In the genomic region with DNA sequence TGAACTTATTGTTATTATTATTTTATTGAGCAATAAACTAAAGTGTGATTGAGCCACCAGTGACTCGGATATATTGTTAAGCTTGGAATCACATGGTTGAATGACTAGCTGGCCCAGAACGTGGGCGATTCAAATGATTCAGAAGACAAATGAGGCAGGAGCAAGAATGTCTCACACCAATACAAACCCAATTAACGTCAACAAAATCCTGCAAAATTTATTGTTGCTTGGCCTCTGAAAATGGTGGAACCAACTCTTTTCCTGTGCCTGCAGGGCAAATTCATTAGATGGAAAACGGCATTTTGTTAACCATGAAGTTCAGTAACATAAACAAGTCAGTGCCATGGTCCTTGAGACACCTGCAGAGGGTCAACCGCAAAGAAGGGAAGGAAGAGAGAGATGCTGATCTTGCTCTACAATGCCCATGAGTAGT, we compare ENCODE assay signal across 17 cellular contexts.
DNase-seq lines count a peak whose midpoint lies in the region; ATAC-seq, FAIRE-seq and TF ChIP-seq lines count a peak whose summit lies in the region.
"Had no signal": no experiment of that assay in that cellular context is flagged by ENCODE, and none has a peak within 500 bp of the region (broad histone marks: within the 10 kb centered on the region; RNA-seq: fewer than 3 reads in every experiment).

No MANE protein-coding gene starts in this region.

- H3K27me3 ChIP-seq in astrocyte (ENCODE audit: insufficient read depth, low read length) (no peaks in the 10 kb centered on the region), ovary (no peaks in the 10 kb centered on the region)
- H3K27me3 ChIP-seq: gastrocnemius medialis had no signal

- peak overlapping the region; percentile 35 for H3K27ac ChIP-seq in astrocyte (ENCODE audit: low read depth, low read length)
- H3K27ac ChIP-seq in ovary = no peak overlapping the region
- H3K27ac ChIP-seq: coronary artery, gastrocnemius medialis had no signal

- H3K4me3 ChIP-seq in astrocyte (ENCODE audit: insufficient read depth, low read depth, low read length) (no peak overlapping the region), ovary (no peak overlapping the region)
- H3K4me3 ChIP-seq: coronary artery, gastrocnemius medialis had no signal

- TF ChIP-seq CTCF in AG09319 (IDR thresholded peaks at IDR 0.05; ENCODE audit: low read depth, low read length) (no peak), astrocyte (IDR thresholded peaks at IDR 0.05; ENCODE audit: insufficient read depth, low read depth, low read length) (no peak), ovary (IDR thresholded peaks at IDR 0.05) (no peak)

- H3K4me2 ChIP-seq in astrocyte (ENCODE audit: low read length) = peak overlapping the region; percentile 24

- H3K4me1 ChIP-seq in astrocyte (ENCODE audit: insufficient read depth, low read length) (peaks cover 21% of the 10 kb centered on the region), ovary (ENCODE audit: insufficient read depth) (peaks cover 1% of the 10 kb centered on the region)
- H3K4me1 ChIP-seq: gastrocnemius medialis had no signal

- TF ChIP-seq POLR2A in ovary (IDR thresholded peaks at IDR 0.05) = no peak

- no peak for TF ChIP-seq EP300 in ovary (IDR thresholded peaks at IDR 0.05)

- no peak overlapping the region for H2AFZ ChIP-seq in astrocyte (ENCODE audit: low read depth, low read length)

- FAIRE-seq in astrocyte (lab: Jason Lieb, UNC) = no peak
- FAIRE-seq: keratinocyte had no signal

- no peak overlapping the region for H3K4me3 Mint-ChIP-seq in astrocyte (ENCODE audit: unreplicated experiment)
- H3K4me3 Mint-ChIP-seq in stimulated activated memory B cell treated with anti-CD40 and anti-IgM and Interleukin-4, amounts not matched to agents 10 μg/mL and 1 μg/mL and 100 μg/mL, for 72 hours = no peak overlapping the region
- H3K4me3 Mint-ChIP-seq: activated CD8-positive, alpha-beta T cell treated with anti-CD3 and anti-CD28 coated beads, Interleukin-2, amount 10 ng/mL, durations not matched to agents 7 days and 5 days; activated naive CD4-positive, alpha-beta T cell treated with anti-CD3 and anti-CD28 coated beads, Interleukin-2, amount 10 ng/mL, durations not matched to agents 7 days and 5 days; CD4-positive, alpha-beta memory T cell had no signal

- peak; percentile 66 for DNase-seq in AG09319 (ENCODE audit: extremely low read depth, low read depth)
- peak; percentile 92 for DNase-seq in HCEC 1CT
- peak; percentile 95 for DNase-seq in astrocyte (ENCODE audit: low read depth)
- DNase-seq in iris pigment epithelial cell (ENCODE audit: low read depth) = peak; percentile 83
- DNase-seq in ovary = no peak
- DNase-seq in NK-92 (lab: John Stamatoyannopoulos, UW; ENCODE audit: unreplicated experiment) = no peak
- DNase-seq: activated CD8-positive, alpha-beta T cell treated with anti-CD3 and anti-CD28 coated beads, Interleukin-2, amount 10 ng/mL, durations not matched to agents 7 days and 5 days; activated naive CD4-positive, alpha-beta T cell treated with anti-CD3 and anti-CD28 coated beads, Interleukin-2, amount 10 ng/mL, durations not matched to agents 7 days and 5 days; CD4-positive, alpha-beta memory T cell; gastrocnemius medialis; naive B cell; NCI-H2107; right cardiac atrium had no signal

- H3K27ac Mint-ChIP-seq in astrocyte (ENCODE audit: unreplicated experiment) = no peak overlapping the region
- H3K27ac Mint-ChIP-seq in stimulated activated memory B cell treated with anti-CD40 and anti-IgM and Interleukin-4, amounts not matched to agents 10 μg/mL and 1 μg/mL and 100 μg/mL, for 72 hours = no peak overlapping the region
- H3K27ac Mint-ChIP-seq: activated CD8-positive, alpha-beta T cell treated with anti-CD3 and anti-CD28 coated beads, Interleukin-2, amount 10 ng/mL, durations not matched to agents 7 days and 5 days; activated naive CD4-positive, alpha-beta T cell treated with anti-CD3 and anti-CD28 coated beads, Interleukin-2, amount 10 ng/mL, durations not matched to agents 7 days and 5 days; CD4-positive, alpha-beta memory T cell; naive B cell had no signal

- H3K9ac ChIP-seq in astrocyte (ENCODE audit: low read length) = no peak overlapping the region

- peaks cover 22% of the 10 kb centered on the region for H3K4me1 Mint-ChIP-seq in astrocyte (ENCODE audit: low read depth, unreplicated experiment)
- peaks cover 16% of the 10 kb centered on the region for H3K4me1 Mint-ChIP-seq in stimulated activated memory B cell treated with anti-CD40 and anti-IgM and Interleukin-4, amounts not matched to agents 10 μg/mL and 1 μg/mL and 100 μg/mL, for 72 hours
- H3K4me1 Mint-ChIP-seq: activated naive CD4-positive, alpha-beta T cell treated with anti-CD3 and anti-CD28 coated beads, Interleukin-2, amount 10 ng/mL, durations not matched to agents 7 days and 5 days; CD4-positive, alpha-beta memory T cell had no signal

- no peaks in the 10 kb centered on the region for H3K79me2 ChIP-seq in astrocyte (ENCODE audit: insufficient read depth, low read length)

- no peak for ATAC-seq in stimulated activated memory B cell treated with anti-CD40 and anti-IgM and Interleukin-4, amounts not matched to agents 10 μg/mL and 1 μg/mL and 100 μg/mL, for 72 hours
- no peak for ATAC-seq in GM18858 (IDR thresholded peaks at IDR 0.05; ENCODE audit: unreplicated experiment)
- ATAC-seq: activated CD8-positive, alpha-beta T cell treated with anti-CD3 and anti-CD28 coated beads, Interleukin-2, amount 10 ng/mL, durations not matched to agents 7 days and 5 days; gastrocnemius medialis; right cardiac atrium had no signal

- 81 to 85% (median 83%) methylated on average over 6 of the region's 6 CpGs for WGBS in ovary, 3 donors

- no peaks in the 10 kb centered on the region for H3K9me3 Mint-ChIP-seq in astrocyte (ENCODE audit: unreplicated experiment)
- no peaks in the 10 kb centered on the region for H3K9me3 Mint-ChIP-seq in stimulated activated memory B cell treated with anti-CD40 and anti-IgM and Interleukin-4, amounts not matched to agents 10 μg/mL and 1 μg/mL and 100 μg/mL, for 72 hours
- H3K9me3 Mint-ChIP-seq: activated naive CD4-positive, alpha-beta T cell treated with anti-CD3 and anti-CD28 coated beads, Interleukin-2, amount 10 ng/mL, durations not matched to agents 7 days and 5 days; CD4-positive, alpha-beta memory T cell had no signal

- H3K36me3 ChIP-seq in astrocyte (ENCODE audit: insufficient read depth, low read length) = no peaks in the 10 kb centered on the region
- H3K36me3 ChIP-seq in ovary = no peaks in the 10 kb centered on the region
- H3K36me3 ChIP-seq: gastrocnemius medialis had no signal

- intact Hi-C loops in ovary (cut with DNase I) = no loop called here

- H3K9me3 ChIP-seq in astrocyte (ENCODE audit: insufficient read depth, low read depth, low read length) (no peaks in the 10 kb centered on the region), ovary (no peaks in the 10 kb centered on the region)
- H3K9me3 ChIP-seq: gastrocnemius medialis had no signal

- H3K36me3 Mint-ChIP-seq in astrocyte (ENCODE audit: low read depth, unreplicated experiment) = no peaks in the 10 kb centered on the region
- H3K36me3 Mint-ChIP-seq in stimulated activated memory B cell treated with anti-CD40 and anti-IgM and Interleukin-4, amounts not matched to agents 10 μg/mL and 1 μg/mL and 100 μg/mL, for 72 hours = no peaks in the 10 kb centered on the region
- H3K36me3 Mint-ChIP-seq: activated naive CD4-positive, alpha-beta T cell treated with anti-CD3 and anti-CD28 coated beads, Interleukin-2, amount 10 ng/mL, durations not matched to agents 7 days and 5 days; CD4-positive, alpha-beta memory T cell; naive B cell had no signal

- H3K27me3 Mint-ChIP-seq in astrocyte (ENCODE audit: low read depth, unreplicated experiment) = no peaks in the 10 kb centered on the region
- H3K27me3 Mint-ChIP-seq in stimulated activated memory B cell treated with anti-CD40 and anti-IgM and Interleukin-4, amounts not matched to agents 10 μg/mL and 1 μg/mL and 100 μg/mL, for 72 hours = peaks cover 22% of the 10 kb centered on the region
- H3K27me3 Mint-ChIP-seq: activated naive CD4-positive, alpha-beta T cell treated with anti-CD3 and anti-CD28 coated beads, Interleukin-2, amount 10 ng/mL, durations not matched to agents 7 days and 5 days had no signal

- no peaks in the 10 kb centered on the region for H4K20me1 ChIP-seq in astrocyte (ENCODE audit: insufficient read depth, low read length)

Comparison
In these comparisons a context has a peak if more than half of its experiments do, and no peak if none do; other contexts are left out.
1. DNase-seq: peak in AG09319 (single experiment), HCEC 1CT (single experiment), astrocyte (single experiment) and iris pigment epithelial cell (single experiment); none in ovary (0 of 5) and NK-92 (single experiment).